Comparison of ENCODE assay signal across 25 cellular contexts in genomic region chr5:61734966-61735365, GRCh38.
"Had no signal": no experiment of that assay in that cellular context is flagged by ENCODE, and none has a peak within 500 bp of the region (broad histone marks: within the 10 kb centered on the region; RNA-seq: fewer than 3 reads in every experiment).

No MANE protein-coding gene starts in this region.

- ATAC-seq: activated CD8-positive, alpha-beta T cell treated with anti-CD3 and anti-CD28 coated beads, Interleukin-2, amount 10 ng/mL, durations not matched to agents 7 days and 5 days; left colon; lower lobe of right lung; stimulated activated memory B cell treated with anti-CD40 and anti-IgM and Interleukin-4, amounts not matched to agents 10 μg/mL and 1 μg/mL and 100 μg/mL, for 72 hours had no signal

- DNase-seq: activated CD4-positive, alpha-beta T cell treated with anti-CD3 and anti-CD28 coated beads, Interleukin-2, amount 10 ng/mL, durations not matched to agents 24 days and 14 days; activated CD4-positive, CD25-positive, alpha-beta regulatory T cell; activated CD8-positive, alpha-beta memory T cell treated with anti-CD3 and anti-CD28 coated beads, Interleukin-2, amount 50 U/mL, for 4 hours; activated CD8-positive, alpha-beta T cell treated with anti-CD3 and anti-CD28 coated beads, Interleukin-2, amount 10 ng/mL, durations not matched to agents 7 days and 5 days; activated effector memory CD4-positive, alpha-beta T cell treated with anti-CD3 and anti-CD28 coated beads, Interleukin-2, amount 50 U/mL, for 16 hours; activated T-cell treated with anti-CD3 and anti-CD28 coated beads, Interleukin-2, amount 50 U/mL, for 48 hours; amniotic stem cell; brain microvascular endothelial cell; effector CD8-positive, alpha-beta T cell; esophagus squamous epithelium; head of caudate nucleus; immature natural killer cell; left colon; lower lobe of right lung; naive B cell; nucleus accumbens; sigmoid colon; stimulated activated CD4-positive, alpha-beta T cell treated with anti-CD3 and anti-CD28 coated beads, Interleukin-12 subunit alpha, Interleukin-12 subunit beta, amount 100 ng/mL, for 4 hours; SW 1271 had no signal

- H3K27me3 ChIP-seq: brain microvascular endothelial cell, sigmoid colon had no signal

- H3K9me3 Mint-ChIP-seq: activated CD4-positive, alpha-beta T cell treated with anti-CD3 and anti-CD28 coated beads, Interleukin-2, amount 10 ng/mL, durations not matched to agents 24 days and 14 days; activated naive CD4-positive, alpha-beta T cell treated with anti-CD3 and anti-CD28 coated beads, Interleukin-2, amount 50 U/mL, for 24 hours; central memory CD8-positive, alpha-beta T cell; stimulated activated memory B cell treated with anti-CD40 and anti-IgM and Interleukin-4, amounts not matched to agents 10 μg/mL and 1 μg/mL and 100 μg/mL, for 72 hours had no signal

- FAIRE-seq: endothelial cell of umbilical vein, frontal cortex had no signal

- H3K27ac ChIP-seq: brain microvascular endothelial cell, esophagus squamous epithelium, lower lobe of right lung, prostate gland, sigmoid colon had no signal

- H3K4me1 Mint-ChIP-seq: activated CD4-positive, alpha-beta T cell treated with anti-CD3 and anti-CD28 coated beads, Interleukin-2, amount 10 ng/mL, durations not matched to agents 24 days and 14 days; activated naive CD4-positive, alpha-beta T cell treated with anti-CD3 and anti-CD28 coated beads, Interleukin-2, amount 50 U/mL, for 24 hours; central memory CD8-positive, alpha-beta T cell; immature natural killer cell; naive B cell; stimulated activated memory B cell treated with anti-CD40 and anti-IgM and Interleukin-4, amounts not matched to agents 10 μg/mL and 1 μg/mL and 100 μg/mL, for 72 hours had no signal

- H3K4me1 ChIP-seq: esophagus squamous epithelium, lower lobe of right lung, prostate gland had no signal

- H3K4me3 ChIP-seq: esophagus squamous epithelium, lower lobe of right lung, prostate gland, sigmoid colon had no signal

- H3K27ac Mint-ChIP-seq: activated CD4-positive, alpha-beta T cell treated with anti-CD3 and anti-CD28 coated beads, Interleukin-2, amount 10 ng/mL, durations not matched to agents 24 days and 14 days; activated CD8-positive, alpha-beta T cell treated with anti-CD3 and anti-CD28 coated beads, Interleukin-2, amount 10 ng/mL, durations not matched to agents 7 days and 5 days; activated naive CD4-positive, alpha-beta T cell treated with anti-CD3 and anti-CD28 coated beads, Interleukin-2, amount 50 U/mL, for 24 hours; immature natural killer cell; naive B cell; stimulated activated memory B cell treated with anti-CD40 and anti-IgM and Interleukin-4, amounts not matched to agents 10 μg/mL and 1 μg/mL and 100 μg/mL, for 72 hours had no signal

- H3K9me3 ChIP-seq: esophagus squamous epithelium, lower lobe of right lung, prostate gland, sigmoid colon had no signal

- H3K36me3 Mint-ChIP-seq: activated naive CD4-positive, alpha-beta T cell treated with anti-CD3 and anti-CD28 coated beads, Interleukin-2, amount 50 U/mL, for 24 hours; immature natural killer cell; naive B cell; stimulated activated memory B cell treated with anti-CD40 and anti-IgM and Interleukin-4, amounts not matched to agents 10 μg/mL and 1 μg/mL and 100 μg/mL, for 72 hours had no signal

- H3K36me3 ChIP-seq: brain microvascular endothelial cell, esophagus squamous epithelium, lower lobe of right lung, prostate gland, sigmoid colon had no signal

- H3K4me3 Mint-ChIP-seq: activated CD4-positive, alpha-beta T cell treated with anti-CD3 and anti-CD28 coated beads, Interleukin-2, amount 10 ng/mL, durations not matched to agents 24 days and 14 days; activated CD8-positive, alpha-beta T cell treated with anti-CD3 and anti-CD28 coated beads, Interleukin-2, amount 10 ng/mL, durations not matched to agents 7 days and 5 days; activated naive CD4-positive, alpha-beta T cell treated with anti-CD3 and anti-CD28 coated beads, Interleukin-2, amount 50 U/mL, for 24 hours; central memory CD8-positive, alpha-beta T cell; immature natural killer cell; naive B cell; stimulated activated memory B cell treated with anti-CD40 and anti-IgM and Interleukin-4, amounts not matched to agents 10 μg/mL and 1 μg/mL and 100 μg/mL, for 72 hours had no signal

- H3K27me3 Mint-ChIP-seq: activated CD4-positive, alpha-beta T cell treated with anti-CD3 and anti-CD28 coated beads, Interleukin-2, amount 10 ng/mL, durations not matched to agents 24 days and 14 days had no signal
